In genomic region chr1:47435506-47436303, GRCh38 we compare ENCODE assay signal across 12 cellular contexts. TPM values are rescaled to one million over a fixed set of nuclear protein-coding genes. Genes with fewer than 3 reads are reported as not detected.
DNase-seq lines count a peak whose midpoint lies in the region; ATAC-seq and TF ChIP-seq lines count a peak whose summit lies in the region.
"Had no signal": no experiment of that assay in that cellular context is flagged by ENCODE, and none has a peak within 500 bp of the region (broad histone marks: within the 10 kb centered on the region; RNA-seq: fewer than 3 reads in every experiment).

No MANE protein-coding gene starts in this region.

- TF ChIP-seq CTCF in AG10803 (conservative IDR thresholded peaks at IDR 0.05; ENCODE audit: low read length) (peak; percentile 0; the same call in 1 of the 2 replicates), GM20000 (IDR thresholded peaks at IDR 0.05; ENCODE audit: extremely low read depth, missing control alignments) (no peak), activated B cell treated with CpG ODN at 0.5 μM for 24 hours (IDR thresholded peaks at IDR 0.05) (no peak), esophagus squamous epithelium (IDR thresholded peaks at IDR 0.05) (no peak)

- H3K27ac Mint-ChIP-seq in activated B cell treated with CpG ODN at 0.5 μM for 24 hours = no peak overlapping the region

- intact Hi-C loops in activated B cell treated with CpG ODN at 0.5 μM for 24 hours (cut with micrococcal nuclease) = loop anchor here (2.0 to 5.0 kb wide), 3 partner anchors 203 to 275 kb away; partner anchors contain the start of genes PDZK1IP1 and TAL1
- intact Hi-C loops in esophagus squamous epithelium (cut with DNase I) = loop anchor here (5.0 kb wide), 1 partner anchor 287 kb away; no protein-coding TSS in a partner anchor

- no peaks in the 10 kb centered on the region for H3K36me3 ChIP-seq in esophagus squamous epithelium
- H3K36me3 ChIP-seq: brain microvascular endothelial cell had no signal

- no peak for ATAC-seq in activated B cell treated with CpG ODN at 0.5 μM for 24 hours (ENCODE audit: low read depth)
- no peak for ATAC-seq in GM19023 (IDR thresholded peaks at IDR 0.05; ENCODE audit: unreplicated experiment)

- peaks cover 10 to 100% (median 36%) of the 10 kb centered on the region in 4 donors for H3K27me3 ChIP-seq in esophagus squamous epithelium

- H3K27ac ChIP-seq in esophagus squamous epithelium = no peak overlapping the region
- H3K27ac ChIP-seq: brain microvascular endothelial cell had no signal

- H3K4me1 ChIP-seq in esophagus squamous epithelium = peaks cover 37 to 74% (median 47%) of the 10 kb centered on the region in 3 donors

- peak overlapping the region; percentile 88 for H3K4me3 Mint-ChIP-seq in activated B cell treated with CpG ODN at 0.5 μM for 24 hours

- H3K36me3 Mint-ChIP-seq in activated B cell treated with CpG ODN at 0.5 μM for 24 hours (ENCODE audit: low read depth) = no peaks in the 10 kb centered on the region

- no peaks in the 10 kb centered on the region for H3K9me3 Mint-ChIP-seq in activated B cell treated with CpG ODN at 0.5 μM for 24 hours

- 67 to 91% methylated on average over 5 to 6 of the region's 6 CpGs for WGBS in esophagus squamous epithelium, 2 donors

- CTCF ChIA-PET in activated B cell treated with CpG ODN at 0.5 μM for 24 hours (lab: Charles Lee) = interaction anchor here (0.6 to 2.7 kb wide), 5 partner anchors 17 to 290 kb away, joined by 3 to 16 read pairs (median 3); partner anchors contain the start of gene PDZK1IP1

- TF ChIP-seq POLR2A in esophagus squamous epithelium (IDR thresholded peaks at IDR 0.05) = no peak

- POLR2A ChIA-PET in activated B cell treated with CpG ODN at 0.5 μM for 24 hours (lab: Charles Lee) = interaction anchor here (0.5 kb wide), 2 partner anchors 121 to 1892 kb away, joined by 4 to 6 read pairs; no protein-coding TSS in a partner anchor

- no peak overlapping the region for H3K4me3 ChIP-seq in AG10803 (ENCODE audit: low read length)
- H3K4me3 ChIP-seq in esophagus squamous epithelium = no peak overlapping the region

- H3K9me3 ChIP-seq in esophagus squamous epithelium = no peaks in the 10 kb centered on the region

- peaks cover 47% of the 10 kb centered on the region for H3K4me1 Mint-ChIP-seq in activated B cell treated with CpG ODN at 0.5 μM for 24 hours

- no peak for DNase-seq in AG10803 (ENCODE audit: low read depth)
- peak; percentile 5 for DNase-seq in GM20000 (ENCODE audit: low spot score)
- no peak for DNase-seq in activated B cell treated with CpG ODN at 0.5 μM for 24 hours
- peak; percentile 53 for DNase-seq in hepatic stellate cell (ENCODE audit: low spot score)
- DNase-seq in MV-4-11 (lab: John Stamatoyannopoulos, UW) = no peak
- DNase-seq in esophagus squamous epithelium (lab: John Stamatoyannopoulos, UW) = no peak
- DNase-seq in UCSD-AML1 (lab: John Stamatoyannopoulos, UW; ENCODE audit: unreplicated experiment) = no peak
- DNase-seq: NCI-H1417 treated with DMSO at 0.1 percent for 48 hours had no signal

- H3K27me3 Mint-ChIP-seq in activated B cell treated with CpG ODN at 0.5 μM for 24 hours = peaks cover 43% of the 10 kb centered on the region

RNA-seq across cellular contexts. Expression of gene FOXD2, which starts 2.1 kb away (rescaled TPM):
- 0.10 and 0.20 TPM in 2 replicates for total RNA-seq in activated B cell treated with CpG ODN at 0.5 μM for 24 hours
- under 1 TPM in 1 of 4 donors, not detected in 3; under 0.01 TPM for total RNA-seq in esophagus squamous epithelium

RNA-seq across cellular contexts. Expression of gene FOXE3, which starts 19.6 kb away (rescaled TPM):
- not detected in 2 replicates for total RNA-seq in activated B cell treated with CpG ODN at 0.5 μM for 24 hours
- not detected for total RNA-seq in esophagus squamous epithelium
- total RNA-seq: fibroblast of villous mesenchyme, lower leg skin had no signal

Comparison
In these comparisons a context has a peak if more than half of its experiments do, and no peak if none do; other contexts are left out.
1. DNase-seq: peak in GM20000 (single experiment) and hepatic stellate cell (single experiment); none in AG10803 (single experiment), activated B cell treated with CpG ODN at 0.5 μM for 24 hours (single experiment), MV-4-11 (single experiment), esophagus squamous epithelium (single experiment) and UCSD-AML1 (single experiment).